Comparison of ENCODE assay signal across 23 cellular contexts in the genomic region with DNA sequence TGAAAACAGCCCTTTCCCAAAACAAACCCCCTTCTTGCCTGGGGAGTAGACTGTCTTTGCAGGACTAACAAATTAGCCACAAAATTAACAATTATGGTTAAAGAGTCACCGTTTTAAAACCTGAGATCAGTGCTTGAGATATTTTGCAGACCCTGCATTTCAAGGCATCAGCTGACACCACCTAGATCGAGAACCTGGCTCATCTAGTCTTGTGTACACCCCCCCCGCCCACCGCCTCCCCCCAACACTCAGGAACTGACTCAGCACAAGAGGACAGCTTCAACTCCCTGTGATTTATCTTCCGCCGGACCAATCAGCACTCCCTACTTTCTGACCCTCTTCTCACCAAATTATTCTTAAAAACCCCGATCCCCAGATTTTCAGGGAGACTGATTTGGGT.
A peak's percentile ranks its signal among the peaks of the same experiment; 100 is the strongest.
DNase-seq lines count a peak whose midpoint lies in the region; ATAC-seq, FAIRE-seq and TF ChIP-seq lines count a peak whose summit lies in the region.
"Had no signal": no experiment of that assay in that cellular context is flagged by ENCODE, and none has a peak within 500 bp of the region (broad histone marks: within the 10 kb centered on the region; RNA-seq: fewer than 3 reads in every experiment).

No MANE protein-coding gene starts in this region.

- no peak for FAIRE-seq in K562 (lab: Jason Lieb, UNC)
- FAIRE-seq: A549, D721Med, GM12878, H54, HTR-8/SVneo had no signal

- peaks cover 3% of the 10 kb centered on the region for H3K27me3 Mint-ChIP-seq in nephron progenitor cell (ENCODE audit: low read depth, poor library complexity)
- H3K27me3 Mint-ChIP-seq: CD4-positive, alpha-beta T cell had no signal

- H3K4me3 Mint-ChIP-seq in nephron progenitor cell: no peak overlapping the region
- H3K4me3 Mint-ChIP-seq: CD4-positive, alpha-beta T cell had no signal

- no peaks in the 10 kb centered on the region for H3K79me2 ChIP-seq in K562 (ENCODE audit: control insufficient read depth, insufficient read depth, low read length)

- H3K4me1 ChIP-seq in K562 (replicated peaks in 1 of 2; ENCODE audit: control insufficient read depth in 2 of 2, insufficient read depth in 2 of 2, low read length in 2 of 2): no peaks in the 10 kb centered on the region
- H3K4me1 ChIP-seq: A549, Caco-2 had no signal

- peaks cover 8% of the 10 kb centered on the region for H3K4me1 Mint-ChIP-seq in nephron progenitor cell

- H3K4me3 ChIP-seq in K562: no peak overlapping the region
- H3K4me3 ChIP-seq: A549, GM12878 had no signal

- WGBS in K562 (ENCODE audit: insufficient coverage, low coverage, missing lambda C conversion rate): 0% methylated on average over 7 of the region's 7 CpGs

- H3K27ac ChIP-seq in K562 (ENCODE audit: extremely low read depth, low read depth, low read length): no peak overlapping the region
- H3K27ac ChIP-seq: A549, C4-2B had no signal

- no peak for TF ChIP-seq EP300 in K562 (IDR thresholded peaks at IDR 0.05; ENCODE audit: low read length)

- TF ChIP-seq CTCF in K562 (IDR thresholded peaks at IDR 0.05 in 2 of 3, conservative IDR thresholded peaks at IDR 0.05 in 1 of 3; ENCODE audit: insufficient read depth in 2 of 3, low read depth in 1 of 3, low read length in 3 of 3) (no peak), nephron progenitor cell (IDR thresholded peaks at IDR 0.05) (no peak)

- no peaks in the 10 kb centered on the region for H3K9me3 ChIP-seq in K562 (replicated peaks; ENCODE audit: control insufficient read depth, insufficient read depth, low read depth, low read length)
- H3K9me3 ChIP-seq: A549, Caco-2 had no signal

- no peak overlapping the region for H3K9ac ChIP-seq in K562 (ENCODE audit: insufficient read depth in 1 of 2, low read depth in 2 of 2, low read length in 2 of 2)

- CTCF ChIA-PET in K562 (lab: Yijun Ruan, JAX; ENCODE audit: low intra/inter-chr PET ratio): no interaction called here

- H3K9me1 ChIP-seq in K562 (ENCODE audit: control insufficient read depth, insufficient read depth, low read length): no peaks in the 10 kb centered on the region

- H3K27ac Mint-ChIP-seq in nephron progenitor cell: peak overlapping the region; percentile 22
- H3K27ac Mint-ChIP-seq: CD4-positive, alpha-beta T cell had no signal

- peak; percentile 56 for DNase-seq in ELF-1 (ENCODE audit: low read depth, low spot score)
- peak; percentile 43 for DNase-seq in M059J (ENCODE audit: low read depth)
- DNase-seq in K562 (ENCODE audit: extremely low read depth in 1 of 4, low spot score in 3 of 4): peak in 2 of 4 experiments; percentile 7 to 10
- DNase-seq in nephron progenitor cell: no peak
- no peak for DNase-seq in DMS114 treated with DMSO at 0.1 percent for 48 hours (lab: John Stamatoyannopoulos, UW; ENCODE audit: unreplicated experiment)
- DNase-seq in GM19238 (ENCODE audit: insufficient read length, low spot score): no peak
- DNase-seq: AML-193; Caco-2; CD4-positive, alpha-beta T cell; DMS153; DMS79; HCEC 1CT; IMR-90; Karpas-422; KBM-7 had no signal

- H2AFZ ChIP-seq in K562 (ENCODE audit: low read depth, low read length): no peak overlapping the region

- BruUV-seq in K562 (replicated peaks; lab: Mats Ljungman, UMichigan): no TSS peak

- ATAC-seq in K562 (peak; percentile 57), HG03439 (IDR thresholded peaks at IDR 0.05; ENCODE audit: unreplicated experiment) (no peak), GM18511 (IDR thresholded peaks at IDR 0.05; ENCODE audit: unreplicated experiment) (no peak)
- ATAC-seq: A549, GM12878 had no signal

- no peak overlapping the region for H3K4me2 ChIP-seq in K562 (ENCODE audit: insufficient read depth, low read length)
- H3K4me2 ChIP-seq: A549 had no signal

- no peak for TF ChIP-seq POLR2A in K562 (conservative IDR thresholded peaks at IDR 0.05)

- intact Hi-C loops in K562 (cut with micrococcal nuclease): no loop called here

- H3K27me3 ChIP-seq in K562 (ENCODE audit: control insufficient read depth in 2 of 2, insufficient read depth in 2 of 2, low read length in 2 of 2): no peaks in the 10 kb centered on the region

- in situ Hi-C loops in K562 (cut with MboI): no loop called here

- POLR2A ChIA-PET in K562 (lab: Yijun Ruan, JAX): no interaction called here

- TF ChIP-seq RAD21 in K562 (CRISPR knock-in tag; conservative IDR thresholded peaks at IDR 0.05 in 1 of 2, IDR thresholded peaks at IDR 0.05 in 1 of 2): no peak

- peaks cover 29% of the 10 kb centered on the region for H3K9me3 Mint-ChIP-seq in nephron progenitor cell

- no peaks in the 10 kb centered on the region for H3K36me3 ChIP-seq in K562 (ENCODE audit: control insufficient read depth, insufficient read depth, low read length)

- no peaks in the 10 kb centered on the region for H4K20me1 ChIP-seq in K562 (replicated peaks; ENCODE audit: control insufficient read depth, insufficient read depth, low read length)

- H3K36me3 Mint-ChIP-seq in nephron progenitor cell (ENCODE audit: low read depth): peaks cover 5% of the 10 kb centered on the region

TF ChIP-seq in K562, 482 proteins besides CTCF, POLR2A, EP300 and RAD21 (continues in another document):
- no peak for TF ChIP-seq SMAD3 (CRISPR knock-in tag; conservative IDR thresholded peaks at IDR 0.05)
- TF ChIP-seq RCOR1 (IDR thresholded peaks at IDR 0.05; ENCODE audit: borderline replicate concordance in 1 of 2, low read depth in 2 of 2, low read length in 2 of 2): no peak
- peak; percentile 24; the same call in 1 of the 2 replicates for TF ChIP-seq EGR1 (conservative IDR thresholded peaks at IDR 0.05)
- TF ChIP-seq, protein P1, sequence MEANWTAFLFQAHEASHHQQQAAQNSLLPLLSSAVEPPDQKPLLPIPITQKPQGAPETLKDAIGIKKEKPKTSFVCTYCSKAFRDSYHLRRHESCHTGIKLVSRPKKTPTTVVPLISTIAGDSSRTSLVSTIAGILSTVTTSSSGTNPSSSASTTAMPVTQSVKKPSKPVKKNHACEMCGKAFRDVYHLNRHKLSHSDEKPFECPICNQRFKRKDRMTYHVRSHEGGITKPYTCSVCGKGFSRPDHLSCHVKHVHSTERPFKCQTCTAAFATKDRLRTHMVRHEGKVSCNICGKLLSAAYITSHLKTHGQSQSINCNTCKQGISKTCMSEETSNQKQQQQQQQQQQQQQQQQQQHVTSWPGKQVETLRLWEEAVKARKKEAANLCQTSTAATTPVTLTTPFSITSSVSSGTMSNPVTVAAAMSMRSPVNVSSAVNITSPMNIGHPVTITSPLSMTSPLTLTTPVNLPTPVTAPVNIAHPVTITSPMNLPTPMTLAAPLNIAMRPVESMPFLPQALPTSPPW (CRISPR knock-in tag; IDR thresholded peaks at IDR 0.05): peak; percentile 56; the same call in 1 of the 2 replicates
- no peak for TF ChIP-seq SMARCE1 (IDR thresholded peaks at IDR 0.05)
- no peak for TF ChIP-seq PTTG1 (tag; IDR thresholded peaks at IDR 0.05; ENCODE audit: low read depth)
- TF ChIP-seq, protein P2, sequence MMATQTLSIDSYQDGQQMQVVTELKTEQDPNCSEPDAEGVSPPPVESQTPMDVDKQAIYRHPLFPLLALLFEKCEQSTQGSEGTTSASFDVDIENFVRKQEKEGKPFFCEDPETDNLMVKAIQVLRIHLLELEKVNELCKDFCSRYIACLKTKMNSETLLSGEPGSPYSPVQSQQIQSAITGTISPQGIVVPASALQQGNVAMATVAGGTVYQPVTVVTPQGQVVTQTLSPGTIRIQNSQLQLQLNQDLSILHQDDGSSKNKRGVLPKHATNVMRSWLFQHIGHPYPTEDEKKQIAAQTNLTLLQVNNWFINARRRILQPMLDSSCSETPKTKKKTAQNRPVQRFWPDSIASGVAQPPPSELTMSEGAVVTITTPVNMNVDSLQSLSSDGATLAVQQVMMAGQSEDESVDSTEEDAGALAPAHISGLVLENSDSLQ (IDR thresholded peaks at IDR 0.05): peak; percentile 89
- TF ChIP-seq C11orf30 (IDR thresholded peaks at IDR 0.05; ENCODE audit: low read depth): 0 out of 2 replicates have a peak, but pooled peaks have one; percentile 5
- TF ChIP-seq, protein P3, sequence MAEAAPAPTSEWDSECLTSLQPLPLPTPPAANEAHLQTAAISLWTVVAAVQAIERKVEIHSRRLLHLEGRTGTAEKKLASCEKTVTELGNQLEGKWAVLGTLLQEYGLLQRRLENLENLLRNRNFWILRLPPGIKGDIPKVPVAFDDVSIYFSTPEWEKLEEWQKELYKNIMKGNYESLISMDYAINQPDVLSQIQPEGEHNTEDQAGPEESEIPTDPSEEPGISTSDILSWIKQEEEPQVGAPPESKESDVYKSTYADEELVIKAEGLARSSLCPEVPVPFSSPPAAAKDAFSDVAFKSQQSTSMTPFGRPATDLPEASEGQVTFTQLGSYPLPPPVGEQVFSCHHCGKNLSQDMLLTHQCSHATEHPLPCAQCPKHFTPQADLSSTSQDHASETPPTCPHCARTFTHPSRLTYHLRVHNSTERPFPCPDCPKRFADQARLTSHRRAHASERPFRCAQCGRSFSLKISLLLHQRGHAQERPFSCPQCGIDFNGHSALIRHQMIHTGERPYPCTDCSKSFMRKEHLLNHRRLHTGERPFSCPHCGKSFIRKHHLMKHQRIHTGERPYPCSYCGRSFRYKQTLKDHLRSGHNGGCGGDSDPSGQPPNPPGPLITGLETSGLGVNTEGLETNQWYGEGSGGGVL (CRISPR knock-in tag; IDR thresholded peaks at IDR 0.05): no peak
- peak; percentile 49; the same call in 1 of the 2 replicates for TF ChIP-seq NFE2 (IDR thresholded peaks at IDR 0.05; ENCODE audit: low read depth)
- TF ChIP-seq U2AF2 (optimal IDR thresholded peaks at IDR 0.05; ENCODE audit: low read depth, low read length): no peak

Comparison
In these comparisons a context has a peak if more than half of its experiments do, and no peak if none do; other contexts are left out.
1. DNase-seq: peak in ELF-1 (single experiment) and M059J (single experiment); none in nephron progenitor cell (single experiment), DMS114 treated with DMSO at 0.1 percent for 48 hours (single experiment) and GM19238 (single experiment).